8 cellular contexts compared by ENCODE assay signal in the genomic region with DNA sequence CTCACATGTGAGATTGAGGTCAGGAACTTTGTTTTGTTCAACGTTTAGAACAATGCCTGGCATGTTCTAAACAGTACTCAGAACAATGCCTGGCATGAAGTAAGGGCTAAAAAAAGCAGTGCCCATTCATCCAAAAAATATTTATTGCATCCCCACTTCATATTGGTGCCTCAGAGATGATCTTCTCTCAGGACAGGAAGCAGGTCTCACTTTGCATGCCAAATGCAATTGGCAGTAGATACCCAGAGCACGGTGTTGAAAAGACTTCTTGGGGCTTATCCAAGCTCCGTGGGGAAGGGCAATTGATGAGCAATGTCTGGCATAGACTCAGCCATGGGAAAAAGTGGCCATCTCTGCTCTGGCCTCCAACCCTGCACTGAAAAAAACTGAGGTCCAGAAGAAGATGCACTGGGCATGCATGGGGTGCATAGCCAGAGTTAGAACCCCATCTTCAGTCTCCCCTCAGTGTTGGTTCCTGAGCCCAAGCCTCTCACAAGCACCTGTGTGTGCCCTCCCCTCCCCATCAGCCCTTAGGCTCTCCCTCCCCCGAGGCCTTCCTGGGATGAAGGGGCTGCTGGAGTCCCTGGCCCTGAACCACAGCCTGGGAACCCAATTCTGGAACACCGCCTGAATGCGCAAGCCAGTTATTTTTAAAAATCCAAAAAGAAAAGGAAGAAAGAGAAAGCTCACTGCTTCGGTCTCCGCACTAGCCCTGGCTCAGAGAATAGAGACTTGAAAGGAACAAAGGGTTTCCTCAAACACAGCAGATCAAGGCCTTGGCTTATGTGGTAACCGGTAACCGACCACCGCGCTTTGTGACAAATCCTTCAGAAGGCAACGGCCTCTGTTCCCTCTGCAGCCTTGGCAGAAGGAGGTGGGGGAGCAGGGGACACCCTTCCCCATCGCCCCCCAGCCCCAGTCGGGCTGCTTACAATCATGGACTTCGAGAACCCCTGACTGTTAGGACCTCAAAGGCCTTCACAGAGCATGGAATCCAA.
A peak's percentile ranks its signal among the peaks of the same experiment; 100 is the strongest.
DNase-seq lines count a peak whose midpoint lies in the region; ATAC-seq and TF ChIP-seq lines count a peak whose summit lies in the region.

No MANE protein-coding gene starts in this region.

- no peak for TF ChIP-seq CTCF in RWPE2 (IDR thresholded peaks at IDR 0.05; ENCODE audit: poor library complexity, severe bottlenecking)
- TF ChIP-seq CTCF in fibroblast of mammary gland (conservative IDR thresholded peaks at IDR 0.05; ENCODE audit: control insufficient read depth, insufficient read depth, low read depth, low read length): no peak

- peaks cover 35% of the 10 kb centered on the region for H3K4me1 ChIP-seq in RWPE2 (ENCODE audit: insufficient read depth, poor library complexity, severe bottlenecking)

- no peaks in the 10 kb centered on the region for H3K36me3 ChIP-seq in RWPE2 (ENCODE audit: low read depth)

- H3K9me3 ChIP-seq in RWPE2 (ENCODE audit: severe bottlenecking): no peaks in the 10 kb centered on the region

- H3K4me3 ChIP-seq in RWPE2 (ENCODE audit: severe bottlenecking): no peak overlapping the region
- no peak overlapping the region for H3K4me3 ChIP-seq in fibroblast of mammary gland (ENCODE audit: control insufficient read depth, low read depth, low read length)

- H3K27me3 ChIP-seq in RWPE2 (ENCODE audit: insufficient read depth, poor library complexity, severe bottlenecking): no peaks in the 10 kb centered on the region

- peak overlapping the region; percentile 51 for H3K27ac ChIP-seq in RWPE2 (ENCODE audit: poor library complexity, severe bottlenecking)

- peak; percentile 57 for DNase-seq in GDM1 (lab: John Stamatoyannopoulos, UW)
- DNase-seq in RWPE2 (ENCODE audit: low spot score): no peak
- peak; percentile 77 for DNase-seq in fibroblast of mammary gland (ENCODE audit: low read depth)
- peak; percentile 87 for DNase-seq in renal cortical epithelial cell (ENCODE audit: low read depth)
- no peak for DNase-seq in NK-92 treated with Interleukin-12 subunit alpha and Interleukin-12 subunit beta, amount 100 ng/mL, for 24 hours (lab: John Stamatoyannopoulos, UW)
- no peak for DNase-seq in stimulated activated CD4-positive, alpha-beta T cell treated with anti-CD3 and anti-CD28 coated beads, Interleukin-4, amount 100 ng/mL, for 4 hours
- no peak for DNase-seq in NCI-H187 treated with DMSO at 0.1 percent for 48 hours (lab: John Stamatoyannopoulos, UW)

- ATAC-seq in RWPE2 (ENCODE audit: low read depth) (peak; percentile 85), HG02852 (IDR thresholded peaks at IDR 0.05; ENCODE audit: unreplicated experiment) (no peak)

Comparison
In these comparisons a context has a peak if more than half of its experiments do, and no peak if none do; other contexts are left out.
1. DNase-seq: peak in GDM1 (single experiment), fibroblast of mammary gland (single experiment) and renal cortical epithelial cell (single experiment); none in RWPE2 (single experiment), NK-92 treated with Interleukin-12 subunit alpha and Interleukin-12 subunit beta, amount 100 ng/mL, for 24 hours (single experiment), stimulated activated CD4-positive, alpha-beta T cell treated with anti-CD3 and anti-CD28 coated beads, Interleukin-4, amount 100 ng/mL, for 4 hours (0 of 2) and NCI-H187 treated with DMSO at 0.1 percent for 48 hours (single experiment).